ENCODE assay signal across 15 cellular contexts in the genomic region with DNA sequence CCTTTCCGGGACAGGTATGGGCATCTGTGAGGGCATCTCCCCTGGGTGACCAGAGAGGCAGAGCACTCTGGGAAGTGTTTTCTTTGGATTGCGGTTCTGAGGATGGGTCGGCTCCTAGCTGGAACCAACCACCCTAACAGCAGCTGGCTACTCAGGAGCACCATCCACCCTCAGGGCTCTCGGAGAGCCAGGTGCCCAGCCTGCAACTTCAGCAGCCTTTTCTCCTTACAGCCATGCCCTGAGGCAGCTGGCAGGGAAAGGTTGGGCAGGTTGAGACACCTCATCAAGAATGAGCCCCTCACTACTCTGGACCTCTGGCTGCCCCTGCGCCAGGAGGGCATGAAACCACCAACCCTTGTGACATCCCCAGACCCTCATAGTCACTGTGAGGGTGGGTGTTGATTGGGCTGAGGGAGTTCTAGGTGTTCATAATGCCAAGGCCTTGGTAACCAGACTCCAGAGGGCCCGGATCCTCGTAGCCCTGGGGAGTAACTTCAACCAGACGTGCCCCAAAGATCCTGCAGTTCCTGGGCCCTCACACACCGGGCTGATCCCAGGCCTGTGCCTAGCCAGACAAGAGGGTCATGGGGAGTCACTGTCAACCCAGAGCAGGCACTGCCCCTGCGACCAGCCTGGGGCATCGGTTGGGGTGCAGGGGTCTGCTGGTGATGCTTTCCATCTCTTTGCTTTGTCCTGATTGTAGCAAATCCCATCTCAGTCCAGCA.
DNase-seq lines count a peak whose midpoint lies in the region; ATAC-seq and TF ChIP-seq lines count a peak whose summit lies in the region.
"Had no signal": no experiment of that assay in that cellular context is flagged by ENCODE, and none has a peak within 500 bp of the region (broad histone marks: within the 10 kb centered on the region; RNA-seq: fewer than 3 reads in every experiment).

No MANE protein-coding gene starts in this region.

- no peaks in the 10 kb centered on the region for H4K20me1 ChIP-seq in PC-3 (ENCODE audit: low read length)

- peak overlapping the region; percentile 40 for H3K27ac Mint-ChIP-seq in osteocyte (ENCODE audit: unreplicated experiment)

- H3K4me1 ChIP-seq in PC-3 (ENCODE audit: insufficient read depth, low read length), result peaks cover 38% of the 10 kb centered on the region

- no peaks in the 10 kb centered on the region for H3K79me2 ChIP-seq in PC-3 (ENCODE audit: low read length)

- H2AFZ ChIP-seq in PC-3 (ENCODE audit: low read length), result no peak overlapping the region

- H3K4me3 ChIP-seq in AG04450 (ENCODE audit: low read depth, low read length), result no peak overlapping the region
- no peak overlapping the region for H3K4me3 ChIP-seq in PC-3 (ENCODE audit: low read length)

- CTCF ChIA-PET in AG04450 (lab: Charles Lee), result interaction anchor here (1.7 kb wide), 1 partner anchor 199 kb away, joined by 8 read pairs; the partner anchor contains the start of gene CEMIP
- CTCF ChIA-PET in PC-3 (lab: Charles Lee), result no interaction called here

- H3K9me3 Mint-ChIP-seq in osteocyte (ENCODE audit: unreplicated experiment), result no peaks in the 10 kb centered on the region

- peaks cover 51% of the 10 kb centered on the region for H3K36me3 Mint-ChIP-seq in osteocyte (ENCODE audit: unreplicated experiment)

- H3K9ac ChIP-seq in PC-3 (ENCODE audit: low read length), result peak overlapping the region; percentile 79

- intact Hi-C loops in PC-3 (cut with micrococcal nuclease), result loop anchor here (10.0 kb wide), 1 partner anchor 164 kb away; no protein-coding TSS in a partner anchor

- peak overlapping the region; percentile 54 for H3K4me2 ChIP-seq in PC-3 (ENCODE audit: low read length)

- H3F3A ChIP-seq in PC-3 (ENCODE audit: low read length, unreplicated experiment), result no peaks in the 10 kb centered on the region

- H3K4me1 Mint-ChIP-seq in osteocyte (ENCODE audit: unreplicated experiment), result peaks cover 24% of the 10 kb centered on the region

- H3K4me3 Mint-ChIP-seq in osteocyte (ENCODE audit: unreplicated experiment), result no peak overlapping the region

- POLR2A ChIA-PET in AG04450 (lab: Yijun Ruan, JAX) (no interaction called here), PC-3 (lab: Charles Lee; ENCODE audit: unreplicated experiment) (no interaction called here)

- TSS peak; percentile 56 for BruUV-seq in PC-3 (replicated peaks; lab: Mats Ljungman, UMichigan)

- DNase-seq in AG04450 (ENCODE audit: low read depth, low spot score), result no peak
- DNase-seq in PC-3, result no peak
- no peak for DNase-seq in caudate nucleus (lab: John Stamatoyannopoulos, UW)
- no peak for DNase-seq in osteocyte (ENCODE audit: extremely low spot score, unreplicated experiment)
- no peak for DNase-seq in NCI-H146 (lab: John Stamatoyannopoulos, UW)
- no peak for DNase-seq in NCI-H2107 (lab: John Stamatoyannopoulos, UW)
- DNase-seq in stimulated activated CD4-positive, alpha-beta T cell treated with anti-CD3 and anti-CD28 coated beads, Interleukin-4, amount 100 ng/mL, for 4 hours, result no peak
- DNase-seq: DND-41, Karpas-422, MM.1S, NCI-H1105, NCI-H1694 treated with DMSO at 0.1 percent for 48 hours, NCI-H446 treated with DMSO at 0.1 percent for 48 hours had no signal

- H3K9me3 ChIP-seq in AG04450 (ENCODE audit: control insufficient read depth, insufficient read depth, low read length) (no peaks in the 10 kb centered on the region; the same call in 1 of the 2 replicates), PC-3 (ENCODE audit: low read length) (no peaks in the 10 kb centered on the region)

- ATAC-seq in PC-3, result no peak
- no peak for ATAC-seq in HG03039 (IDR thresholded peaks at IDR 0.05; ENCODE audit: unreplicated experiment)

- H3K27me3 Mint-ChIP-seq in osteocyte (ENCODE audit: unreplicated experiment), result no peaks in the 10 kb centered on the region

- no peaks in the 10 kb centered on the region for H3K36me3 ChIP-seq in PC-3 (ENCODE audit: low read depth, low read length)

- H3K27me3 ChIP-seq in AG04450 (ENCODE audit: control insufficient read depth, insufficient read depth, low read length) (no peaks in the 10 kb centered on the region), PC-3 (ENCODE audit: low read length) (no peaks in the 10 kb centered on the region)

- H3K27ac ChIP-seq in AG04450 (ENCODE audit: low read depth, low read length), result peak overlapping the region; percentile 21
- H3K27ac ChIP-seq in PC-3 (ENCODE audit: low read length), result peak overlapping the region; percentile 97
- peak overlapping the region; percentile 36 for H3K27ac ChIP-seq in caudate nucleus (ENCODE audit: low read depth, low read length)
- H3K27ac ChIP-seq: C4-2B had no signal

- no peaks in the 10 kb centered on the region for H3K9me2 ChIP-seq in PC-3 (replicated peaks; ENCODE audit: low read length)

- TF ChIP-seq CTCF in AG04450 (IDR thresholded peaks at IDR 0.05; ENCODE audit: low read depth, low read length), result no peak
- TF ChIP-seq CTCF in PC-3 (conservative IDR thresholded peaks at IDR 0.05; ENCODE audit: low read depth, low read length), result no peak
- TF ChIP-seq CTCF in osteocyte (IDR thresholded peaks at IDR 0.05), result no peak

Comparison
In these comparisons a context has a peak if more than half of its experiments do, and no peak if none do; other contexts are left out.
1. H3K27ac ChIP-seq: peak in every context shown above with its lines; median percentile 97 in PC-3; 36 in caudate nucleus; 21 in AG04450.